In the genomic region with DNA sequence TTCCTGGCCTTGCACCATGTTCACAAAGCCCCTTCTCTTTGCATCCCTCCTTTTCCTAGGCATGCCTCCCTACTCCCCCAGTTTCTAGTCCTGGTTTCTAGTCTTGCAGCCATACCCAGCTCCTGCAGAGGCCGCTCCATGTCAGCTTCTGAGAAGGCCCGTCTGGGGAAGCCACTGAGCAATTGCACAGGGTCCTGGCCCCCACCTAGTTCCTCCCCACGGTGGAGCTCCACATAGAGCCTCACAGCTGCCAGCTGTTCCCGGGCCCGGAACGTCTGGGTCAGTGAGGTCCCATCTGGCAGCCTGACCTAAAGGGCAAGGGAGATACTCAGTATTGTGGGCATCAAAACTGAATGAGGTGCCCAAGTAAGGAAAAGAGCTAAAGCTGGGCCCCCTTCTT, we compare ENCODE assay signal across 10 cellular contexts. TPM values are rescaled to one million over a fixed set of nuclear protein-coding genes. Genes with fewer than 3 reads are reported as not detected.
DNase-seq lines count a peak whose midpoint lies in the region; ATAC-seq and TF ChIP-seq lines count a peak whose summit lies in the region.
"Had no signal": no experiment of that assay in that cellular context is flagged by ENCODE, and none has a peak within 500 bp of the region (broad histone marks: within the 10 kb centered on the region; RNA-seq: fewer than 3 reads in every experiment).

No MANE protein-coding gene starts in this region.

- DNase-seq in stimulated activated naive CD8-positive, alpha-beta T cell treated with anti-CD3 and anti-CD28 coated beads, Interleukin-15, amount 100 ng/mL, for 72 hours = no peak
- no peak for DNase-seq in T-helper 17 cell
- DNase-seq in foreskin keratinocyte = no peak
- no peak for DNase-seq in stimulated activated CD4-positive, alpha-beta T cell treated with anti-CD3 and anti-CD28 coated beads, Interleukin-12 subunit alpha, Interleukin-12 subunit beta, amount 100 ng/mL, for 4 hours
- no peak for DNase-seq in SKM-1 treated with dmso at 0.1 percent for 144 hours (lab: John Stamatoyannopoulos, UW; ENCODE audit: unreplicated experiment)
- no peak for DNase-seq in NCI-H187 (lab: John Stamatoyannopoulos, UW)
- DNase-seq in tibial artery = no peak
- DNase-seq: activated CD8-positive, alpha-beta memory T cell treated with anti-CD3 and anti-CD28 coated beads, Interleukin-2, amount 50 U/mL, for 4 hours; NCI-H1417 treated with DMSO at 0.1 percent for 48 hours had no signal

- H3K9me3 ChIP-seq in T-helper 17 cell (ENCODE audit: control insufficient read depth, low read length, poor library complexity, severe bottlenecking) (no peaks in the 10 kb centered on the region), tibial artery (no peaks in the 10 kb centered on the region)

- peak overlapping the region; percentile 67 for H3K27ac Mint-ChIP-seq in stimulated activated naive CD8-positive, alpha-beta T cell treated with anti-CD3 and anti-CD28 coated beads, Interleukin-15, Interleukin-2, amounts not matched to agents 100 ng/mL and 50 ng/mL, for 24 hours
- H3K27ac Mint-ChIP-seq in stimulated activated naive CD8-positive, alpha-beta T cell treated with anti-CD3 and anti-CD28 coated beads, Interleukin-15, amount 100 ng/mL, for 72 hours = peak overlapping the region in 1 of 2 donors; percentile 92
- peak overlapping the region; percentile 97 for H3K27ac Mint-ChIP-seq in T-helper 17 cell

- H3K36me3 Mint-ChIP-seq in stimulated activated naive CD8-positive, alpha-beta T cell treated with anti-CD3 and anti-CD28 coated beads, Interleukin-15, Interleukin-2, amounts not matched to agents 100 ng/mL and 50 ng/mL, for 24 hours (ENCODE audit: low read depth) = peaks cover 31% of the 10 kb centered on the region
- peaks cover 5% of the 10 kb centered on the region for H3K36me3 Mint-ChIP-seq in T-helper 17 cell (ENCODE audit: low read depth)

- peak overlapping the region; percentile 88 for H3K4me3 Mint-ChIP-seq in stimulated activated naive CD8-positive, alpha-beta T cell treated with anti-CD3 and anti-CD28 coated beads, Interleukin-15, Interleukin-2, amounts not matched to agents 100 ng/mL and 50 ng/mL, for 24 hours
- peak overlapping the region in 1 of 2 donors; percentile 33 for H3K4me3 Mint-ChIP-seq in stimulated activated naive CD8-positive, alpha-beta T cell treated with anti-CD3 and anti-CD28 coated beads, Interleukin-15, amount 100 ng/mL, for 72 hours
- peak overlapping the region; percentile 91 for H3K4me3 Mint-ChIP-seq in T-helper 17 cell

- no peaks in the 10 kb centered on the region for H3K27me3 ChIP-seq in foreskin keratinocyte
- H3K27me3 ChIP-seq in tibial artery = no peaks in the 10 kb centered on the region

- H3K27me3 Mint-ChIP-seq in stimulated activated naive CD8-positive, alpha-beta T cell treated with anti-CD3 and anti-CD28 coated beads, Interleukin-15, Interleukin-2, amounts not matched to agents 100 ng/mL and 50 ng/mL, for 24 hours = no peaks in the 10 kb centered on the region
- H3K27me3 Mint-ChIP-seq in stimulated activated naive CD8-positive, alpha-beta T cell treated with anti-CD3 and anti-CD28 coated beads, Interleukin-15, amount 100 ng/mL, for 72 hours = no peaks in the 10 kb centered on the region
- no peaks in the 10 kb centered on the region for H3K27me3 Mint-ChIP-seq in T-helper 17 cell

- H3K4me3 ChIP-seq in tibial artery = no peak overlapping the region

- no peak for ATAC-seq in stimulated activated naive CD8-positive, alpha-beta T cell treated with anti-CD3 and anti-CD28 coated beads, Interleukin-15, amount 100 ng/mL, for 72 hours
- ATAC-seq in T-helper 17 cell = no peak
- no peak for ATAC-seq in foreskin keratinocyte

- no peaks in the 10 kb centered on the region for H3K9me3 Mint-ChIP-seq in stimulated activated naive CD8-positive, alpha-beta T cell treated with anti-CD3 and anti-CD28 coated beads, Interleukin-15, Interleukin-2, amounts not matched to agents 100 ng/mL and 50 ng/mL, for 24 hours
- no peaks in the 10 kb centered on the region for H3K9me3 Mint-ChIP-seq in stimulated activated naive CD8-positive, alpha-beta T cell treated with anti-CD3 and anti-CD28 coated beads, Interleukin-15, amount 100 ng/mL, for 72 hours

- H3K4me1 ChIP-seq in foreskin keratinocyte (peaks cover 11% of the 10 kb centered on the region), tibial artery (peaks cover 0 to 45% (median 32%) of the 10 kb centered on the region in 4 donors)

- intact Hi-C loops in tibial artery (cut with DNase I; ENCODE audit: low total_unique reads) = no loop called here

- peaks cover 19 to 41% (median 21%) of the 10 kb centered on the region in 3 donors for H3K36me3 ChIP-seq in tibial artery

- peaks cover 51% of the 10 kb centered on the region for H3K4me1 Mint-ChIP-seq in stimulated activated naive CD8-positive, alpha-beta T cell treated with anti-CD3 and anti-CD28 coated beads, Interleukin-15, Interleukin-2, amounts not matched to agents 100 ng/mL and 50 ng/mL, for 24 hours (ENCODE audit: low read depth)
- H3K4me1 Mint-ChIP-seq in stimulated activated naive CD8-positive, alpha-beta T cell treated with anti-CD3 and anti-CD28 coated beads, Interleukin-15, amount 100 ng/mL, for 72 hours = peaks cover 63% of the 10 kb centered on the region
- peaks cover 38% of the 10 kb centered on the region for H3K4me1 Mint-ChIP-seq in T-helper 17 cell

- TF ChIP-seq CTCF in foreskin keratinocyte (conservative IDR thresholded peaks at IDR 0.05) (peak; percentile 16), tibial artery (IDR thresholded peaks at IDR 0.05) (no peak)

- H3K27ac ChIP-seq in foreskin keratinocyte (no peak overlapping the region), tibial artery (no peak overlapping the region)

RNA-seq across cellular contexts. Expression of a gene that starts 2.2 kb away (rescaled TPM):
- total RNA-seq in T-helper 17 cell (100 to 1,000 TPM; 195 to 203 TPM), foreskin keratinocyte (75.7 and 89.8 TPM in 2 replicates)
- polyA plus RNA-seq in foreskin keratinocyte = 146 and 150 TPM in 2 replicates

RNA-seq across cellular contexts. Expression of a gene that starts 4.6 kb away (rescaled TPM):
- total RNA-seq in T-helper 17 cell (10 to 100 TPM; 12.0 to 14.9 TPM), foreskin keratinocyte (4.9 and 6.5 TPM in 2 replicates)
- 5.0 and 6.9 TPM in 2 replicates for polyA plus RNA-seq in foreskin keratinocyte

RNA-seq across cellular contexts. Expression of a gene that starts 5.2 kb away (rescaled TPM):
- 1 to 10 TPM; 2.6 to 3.3 TPM for total RNA-seq in T-helper 17 cell
- 17.2 and 18.2 TPM in 2 replicates for total RNA-seq in foreskin keratinocyte
- polyA plus RNA-seq in foreskin keratinocyte = 23.0 and 24.4 TPM in 2 replicates

RNA-seq across cellular contexts. Expression of a gene that starts 11.6 kb away (rescaled TPM):
- 10 to 100 TPM in 1 of 2 donors, 1 to 10 TPM in 1; 8.0 to 15.9 TPM for total RNA-seq in T-helper 17 cell
- total RNA-seq in foreskin keratinocyte = 36.6 and 49.2 TPM in 2 replicates
- 11.8 and 13.6 TPM in 2 replicates for polyA plus RNA-seq in foreskin keratinocyte

RNA-seq across cellular contexts. Expression of a gene that starts 11.7 kb away (rescaled TPM):
- total RNA-seq in T-helper 17 cell (10 to 100 TPM; 20.0 to 21.6 TPM), foreskin keratinocyte (89.3 and 111 TPM in 2 replicates)
- 160 and 179 TPM in 2 replicates for polyA plus RNA-seq in foreskin keratinocyte
